In the genomic region with DNA sequence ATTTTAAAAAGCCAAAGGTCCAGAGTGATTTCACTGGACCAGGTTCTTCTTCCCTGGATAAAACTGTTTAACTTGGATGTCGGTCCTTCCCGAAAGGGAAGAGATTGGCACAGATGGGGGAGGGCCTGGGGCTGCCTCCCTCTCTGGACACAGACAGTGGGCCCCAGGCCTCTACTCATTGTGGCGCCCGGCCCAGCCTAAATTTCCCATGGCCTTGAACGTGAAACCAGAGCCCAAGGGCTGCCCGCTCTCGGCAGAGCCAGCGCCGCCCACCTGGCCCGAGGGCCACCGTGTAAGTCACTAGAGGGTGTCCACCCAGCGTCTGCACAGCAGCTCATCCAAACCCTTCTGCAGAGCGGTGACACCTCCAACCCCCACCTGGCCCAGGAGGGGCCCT, we compare ENCODE assay signal across 30 cellular contexts.
"Had no signal": no experiment of that assay in that cellular context is flagged by ENCODE, and none has a peak within 500 bp of the region (broad histone marks: within the 10 kb centered on the region; RNA-seq: fewer than 3 reads in every experiment).

No MANE protein-coding gene starts in this region.

- DNase-seq: activated B cell treated with CpG ODN at 0.5 μM for 24 hours; activated CD4-positive, alpha-beta memory T cell treated with anti-CD3 and anti-CD28 coated beads, Interleukin-2, amount 10 ng/mL, durations not matched to agents 7 days and 5 days; activated CD4-positive, alpha-beta T cell treated with anti-CD3 and anti-CD28 coated beads for 48 hours; activated CD4-positive, CD25-positive, alpha-beta regulatory T cell treated with anti-CD3 and anti-CD28 coated beads, Interleukin-2, amount 50 U/mL, for 72 hours; activated CD8-positive, alpha-beta memory T cell treated with anti-CD3 and anti-CD28 coated beads for 24 hours; activated CD8-positive, alpha-beta memory T cell treated with anti-CD3 and anti-CD28 coated beads, Interleukin-2, amount 10 ng/mL, durations not matched to agents 7 days and 5 days; activated CD8-positive, alpha-beta memory T cell treated with anti-CD3 and anti-CD28 coated beads, Interleukin-2, amount 50 U/mL, for 48 hours; activated effector memory CD4-positive, alpha-beta T cell treated with Interleukin-2 at 50 U/mL for 16 hours; activated naive CD8-positive, alpha-beta T cell treated with anti-CD3 and anti-CD28 coated beads, Interleukin-2, amount 10 ng/mL, durations not matched to agents 7 days and 5 days; activated T-cell treated with anti-CD3 and anti-CD28 coated beads, Interleukin-2, amount 50 U/mL, for 48 hours; amygdala; Kasumi-1; KG1; MG63; NCI-H1048; NCI-H1105 treated with DMSO at 0.1 percent for 48 hours; NCI-H1436; NCI-H1694; NCI-H1930; NCI-H2081 treated with DMSO at 0.1 percent for 48 hours; NCI-H226; NCI-H446 treated with DMSO at 0.1 percent for 48 hours; NCI-H524; NCI-H69; Peyer's patch; RPMI8226; T-helper 9 cell had no signal

- H3K9me3 ChIP-seq: ascending aorta, MG63, Peyer's patch had no signal

- H3K27ac ChIP-seq: ascending aorta, cardiac muscle cell, Peyer's patch, VCaP had no signal

- H3K4me1 ChIP-seq: ascending aorta, Peyer's patch had no signal

- H3K36me3 ChIP-seq: cardiac muscle cell had no signal

- H3K4me3 ChIP-seq: ascending aorta, cardiac muscle cell, MG63, Peyer's patch had no signal

- ATAC-seq: activated CD8-positive, alpha-beta memory T cell treated with anti-CD3 and anti-CD28 coated beads, Interleukin-2, amount 10 ng/mL, durations not matched to agents 7 days and 5 days had no signal

- H3K27me3 ChIP-seq: ascending aorta, cardiac muscle cell, MG63, Peyer's patch had no signal
